In the genomic region with DNA sequence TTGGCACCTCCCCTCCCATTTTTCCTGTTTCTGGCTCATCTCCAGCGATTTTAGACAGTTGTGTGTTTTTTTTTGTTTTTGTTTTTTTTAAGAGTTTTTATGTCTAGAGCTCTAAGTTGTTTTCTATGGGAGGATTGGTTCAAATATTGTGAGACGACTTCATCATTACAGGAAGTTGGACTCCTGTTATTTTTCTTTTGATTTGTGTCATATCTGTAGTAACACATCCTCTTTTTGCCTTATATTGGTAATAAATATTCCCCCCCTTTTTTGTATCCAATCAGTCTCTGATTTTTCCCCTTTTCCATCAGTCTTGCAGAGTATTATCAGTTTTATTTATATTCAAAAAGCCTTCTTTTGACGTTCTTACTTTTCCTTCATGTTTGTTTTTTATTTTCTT, we compare ENCODE assay signal across 31 cellular contexts.
"Had no signal": no experiment of that assay in that cellular context is flagged by ENCODE, and none has a peak within 500 bp of the region (broad histone marks: within the 10 kb centered on the region; RNA-seq: fewer than 3 reads in every experiment).

No MANE protein-coding gene starts in this region.

- DNase-seq: activated CD4-positive, alpha-beta memory T cell treated with anti-CD3 and anti-CD28 coated beads for 36 hours; activated CD4-positive, alpha-beta T cell treated with anti-CD3 and anti-CD28 coated beads for 36 hours; activated CD4-positive, alpha-beta T cell treated with anti-CD3 and anti-CD28 coated beads, Interleukin-2, amount 10 ng/mL, durations not matched to agents 24 days and 14 days; activated CD4-positive, CD25-positive, alpha-beta regulatory T cell; activated CD4-positive, CD25-positive, alpha-beta regulatory T cell treated with anti-CD3 and anti-CD28 coated beads, Interleukin-2, amount 50 U/mL, for 72 hours; activated CD8-positive, alpha-beta memory T cell treated with anti-CD3 and anti-CD28 coated beads, Interleukin-2, amount 10 ng/mL, durations not matched to agents 7 days and 5 days; activated CD8-positive, alpha-beta memory T cell treated with anti-CD3 and anti-CD28 coated beads, Interleukin-2, amount 50 U/mL, for 4 hours; activated CD8-positive, alpha-beta T cell treated with anti-CD3 and anti-CD28 coated beads, Interleukin-2, amount 10 ng/mL, durations not matched to agents 7 days and 5 days; activated effector memory CD4-positive, alpha-beta T cell treated with anti-CD3 and anti-CD28 coated beads, Interleukin-2, amount 50 U/mL, for 16 hours; activated naive CD4-positive, alpha-beta T cell; activated naive CD4-positive, alpha-beta T cell treated with anti-CD3 and anti-CD28 coated beads, Interleukin-2, amount 10 ng/mL, durations not matched to agents 7 days and 5 days; activated naive CD8-positive, alpha-beta T cell treated with anti-CD3 and anti-CD28 coated beads, Interleukin-2, amount 10 ng/mL, durations not matched to agents 7 days and 5 days; activated T-cell treated with anti-CD3 and anti-CD28 coated beads, Interleukin-2, amount 50 U/mL, for 1 hour; activated T-cell treated with anti-CD3 and anti-CD28 coated beads, Interleukin-2, amount 50 U/mL, for 48 hours; central memory CD4-positive, alpha-beta T cell; cerebellar nuclear complex; colonic mucosa; effector CD8-positive, alpha-beta T cell; esophagus squamous epithelium; foreskin melanocyte; heart right ventricle; T1000 had no signal

- H3K27me3 ChIP-seq: ascending aorta, breast epithelium, cardiac muscle cell, colonic mucosa, esophagus squamous epithelium, gastroesophageal sphincter, heart right ventricle, hepatocyte had no signal

- H2AFZ ChIP-seq: hepatocyte had no signal

- H3K4me1 ChIP-seq: ascending aorta, breast epithelium, colonic mucosa, esophagus squamous epithelium, gastroesophageal sphincter, heart right ventricle had no signal

- FAIRE-seq: endometrium, endothelial cell of umbilical vein had no signal

- H3K4me2 ChIP-seq: hepatocyte had no signal

- H3K79me2 ChIP-seq: hepatocyte had no signal

- H3K27ac ChIP-seq: ascending aorta, breast epithelium, cardiac muscle cell, colonic mucosa, epithelial cell of prostate, esophagus squamous epithelium, gastroesophageal sphincter, heart right ventricle, hepatocyte had no signal

- H3K4me3 ChIP-seq: ascending aorta, breast epithelium, cardiac muscle cell, colonic mucosa, esophagus squamous epithelium, gastroesophageal sphincter, heart right ventricle, hepatocyte had no signal

- H3K9me3 ChIP-seq: ascending aorta, breast epithelium, colonic mucosa, esophagus squamous epithelium, gastroesophageal sphincter had no signal

- H3K36me3 ChIP-seq: breast epithelium, cardiac muscle cell, colonic mucosa, esophagus squamous epithelium, gastroesophageal sphincter had no signal

- ATAC-seq: activated CD4-positive, alpha-beta T cell treated with anti-CD3 and anti-CD28 coated beads for 36 hours; activated CD8-positive, alpha-beta memory T cell treated with anti-CD3 and anti-CD28 coated beads, Interleukin-2, amount 10 ng/mL, durations not matched to agents 7 days and 5 days; activated CD8-positive, alpha-beta T cell treated with anti-CD3 and anti-CD28 coated beads, Interleukin-2, amount 10 ng/mL, durations not matched to agents 7 days and 5 days; activated naive CD4-positive, alpha-beta T cell treated with anti-CD3 and anti-CD28 coated beads, Interleukin-2, amount 50 U/mL, for 72 hours; gastroesophageal sphincter; heart right ventricle had no signal
